In the genomic region with DNA sequence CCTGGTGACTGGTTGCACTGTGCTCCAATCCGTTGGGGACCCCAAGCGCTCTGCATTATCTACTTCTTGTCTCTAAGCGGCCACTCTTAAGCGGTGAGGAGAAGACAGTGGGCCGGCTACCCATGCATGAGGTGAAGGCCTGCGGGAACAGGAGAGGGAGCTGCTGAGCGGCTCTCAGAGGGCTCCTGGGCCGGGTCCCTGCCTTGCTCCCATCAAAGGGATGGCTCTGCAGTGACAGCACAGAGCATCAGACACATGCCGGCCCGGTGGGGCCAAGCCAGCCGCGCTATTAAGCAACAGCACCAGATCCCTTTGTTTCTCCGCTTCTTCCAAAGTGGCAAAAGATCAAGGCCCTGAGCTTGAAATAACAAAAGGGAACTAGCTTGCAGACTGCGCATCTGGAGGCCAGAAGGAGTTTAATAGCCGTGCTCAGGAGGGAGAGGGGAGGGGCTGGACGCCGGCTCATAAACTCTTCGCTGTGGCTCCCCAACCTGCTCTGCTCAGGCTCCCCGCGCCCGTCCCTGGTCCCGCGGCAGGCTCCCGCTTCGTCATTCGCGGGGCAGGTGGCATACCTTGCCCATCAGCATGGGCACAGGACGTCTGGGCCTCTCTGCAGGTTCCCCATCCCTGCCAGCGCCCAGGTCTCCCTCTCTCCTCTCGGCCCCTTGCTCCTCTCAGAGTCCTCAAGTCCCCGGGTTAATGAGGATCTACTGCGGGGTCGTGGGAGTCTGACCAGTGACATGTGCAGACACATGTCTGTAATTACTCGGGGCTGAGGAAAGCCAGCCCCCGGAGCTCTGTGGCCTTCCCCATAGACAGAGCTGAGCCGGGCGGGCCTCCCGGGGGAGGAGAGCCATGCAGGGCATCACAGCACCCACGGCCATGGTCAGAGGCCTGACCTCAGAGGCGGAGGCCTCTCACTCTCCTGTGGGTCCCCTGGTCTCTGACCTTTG, we compare ENCODE assay signal across 1 cellular context.
TF ChIP-seq lines count a peak whose summit lies in the region.

No MANE protein-coding gene starts in this region.

TF ChIP-seq in HepG2, 621 proteins besides CTCF, POLR2A, EP300 and RAD21 (continued from another document and continues in another):
- TF ChIP-seq, protein P1, sequence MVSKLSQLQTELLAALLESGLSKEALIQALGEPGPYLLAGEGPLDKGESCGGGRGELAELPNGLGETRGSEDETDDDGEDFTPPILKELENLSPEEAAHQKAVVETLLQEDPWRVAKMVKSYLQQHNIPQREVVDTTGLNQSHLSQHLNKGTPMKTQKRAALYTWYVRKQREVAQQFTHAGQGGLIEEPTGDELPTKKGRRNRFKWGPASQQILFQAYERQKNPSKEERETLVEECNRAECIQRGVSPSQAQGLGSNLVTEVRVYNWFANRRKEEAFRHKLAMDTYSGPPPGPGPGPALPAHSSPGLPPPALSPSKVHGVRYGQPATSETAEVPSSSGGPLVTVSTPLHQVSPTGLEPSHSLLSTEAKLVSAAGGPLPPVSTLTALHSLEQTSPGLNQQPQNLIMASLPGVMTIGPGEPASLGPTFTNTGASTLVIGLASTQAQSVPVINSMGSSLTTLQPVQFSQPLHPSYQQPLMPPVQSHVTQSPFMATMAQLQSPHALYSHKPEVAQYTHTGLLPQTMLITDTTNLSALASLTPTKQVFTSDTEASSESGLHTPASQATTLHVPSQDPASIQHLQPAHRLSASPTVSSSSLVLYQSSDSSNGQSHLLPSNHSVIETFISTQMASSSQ (IDR thresholded peaks at IDR 0.05; ENCODE audit: low read depth), result no peak
- TF ChIP-seq, protein P1 (CRISPR knock-in tag; IDR thresholded peaks at IDR 0.05; ENCODE audit: borderline replicate concordance), result no peak
- TF ChIP-seq SETDB1 (CRISPR knock-in tag; IDR thresholded peaks at IDR 0.05; ENCODE audit: borderline replicate concordance) (no peak), ZNF335 (CRISPR knock-in tag; IDR thresholded peaks at IDR 0.05) (0 out of 2 replicates have a peak, but pooled peaks have one; percentile 50), ZNF564 (CRISPR knock-in tag; IDR thresholded peaks at IDR 0.05) (no peak), ZNF224 (CRISPR knock-in tag; IDR thresholded peaks at IDR 0.05) (0 out of 2 replicates have a peak, but pooled peaks have one; percentile 47), ATAD3A (CRISPR knock-in tag; IDR thresholded peaks at IDR 0.05) (no peak), ATF1 (CRISPR knock-in tag; IDR thresholded peaks at IDR 0.05) (no peak; the same call in 1 of the 2 replicates), ZNF790 (CRISPR knock-in tag; IDR thresholded peaks at IDR 0.05; ENCODE audit: borderline replicate concordance) (no peak), SALL2 (CRISPR knock-in tag; IDR thresholded peaks at IDR 0.05) (peak; percentile 81), ZNF260 (CRISPR knock-in tag; IDR thresholded peaks at IDR 0.05; ENCODE audit: borderline replicate concordance, low read depth) (no peak), NAIF1 (CRISPR knock-in tag; IDR thresholded peaks at IDR 0.05; ENCODE audit: borderline replicate concordance) (no peak), ZNF792 (CRISPR knock-in tag; IDR thresholded peaks at IDR 0.05) (no peak), ZIK1 (CRISPR knock-in tag; IDR thresholded peaks at IDR 0.05; ENCODE audit: borderline replicate concordance, low read depth) (no peak), XRCC5 (optimal IDR thresholded peaks at IDR 0.05; ENCODE audit: low read length) (peak; percentile 64), HOXD1 (CRISPR knock-in tag; IDR thresholded peaks at IDR 0.05) (no peak), SOX13 (IDR thresholded peaks at IDR 0.05) (peak; percentile 78), SOX13 (CRISPR knock-in tag; conservative IDR thresholded peaks at IDR 0.05 in 1 of 2, IDR thresholded peaks at IDR 0.05 in 1 of 2) (peak in 1 of 2 experiments; percentile 96; a peak in 2 of 4 replicates), RFXAP (CRISPR knock-in tag; IDR thresholded peaks at IDR 0.05; ENCODE audit: borderline replicate concordance) (no peak), ZNF251 (CRISPR knock-in tag; IDR thresholded peaks at IDR 0.05) (no peak), ZNF33B (CRISPR knock-in tag; IDR thresholded peaks at IDR 0.05) (no peak), ZNF431 (CRISPR knock-in tag; IDR thresholded peaks at IDR 0.05; ENCODE audit: borderline replicate concordance, low read depth) (no peak), FOSL2 (CRISPR knock-in tag; IDR thresholded peaks at IDR 0.05) (peak; percentile 79)
- TF ChIP-seq, protein P2, sequence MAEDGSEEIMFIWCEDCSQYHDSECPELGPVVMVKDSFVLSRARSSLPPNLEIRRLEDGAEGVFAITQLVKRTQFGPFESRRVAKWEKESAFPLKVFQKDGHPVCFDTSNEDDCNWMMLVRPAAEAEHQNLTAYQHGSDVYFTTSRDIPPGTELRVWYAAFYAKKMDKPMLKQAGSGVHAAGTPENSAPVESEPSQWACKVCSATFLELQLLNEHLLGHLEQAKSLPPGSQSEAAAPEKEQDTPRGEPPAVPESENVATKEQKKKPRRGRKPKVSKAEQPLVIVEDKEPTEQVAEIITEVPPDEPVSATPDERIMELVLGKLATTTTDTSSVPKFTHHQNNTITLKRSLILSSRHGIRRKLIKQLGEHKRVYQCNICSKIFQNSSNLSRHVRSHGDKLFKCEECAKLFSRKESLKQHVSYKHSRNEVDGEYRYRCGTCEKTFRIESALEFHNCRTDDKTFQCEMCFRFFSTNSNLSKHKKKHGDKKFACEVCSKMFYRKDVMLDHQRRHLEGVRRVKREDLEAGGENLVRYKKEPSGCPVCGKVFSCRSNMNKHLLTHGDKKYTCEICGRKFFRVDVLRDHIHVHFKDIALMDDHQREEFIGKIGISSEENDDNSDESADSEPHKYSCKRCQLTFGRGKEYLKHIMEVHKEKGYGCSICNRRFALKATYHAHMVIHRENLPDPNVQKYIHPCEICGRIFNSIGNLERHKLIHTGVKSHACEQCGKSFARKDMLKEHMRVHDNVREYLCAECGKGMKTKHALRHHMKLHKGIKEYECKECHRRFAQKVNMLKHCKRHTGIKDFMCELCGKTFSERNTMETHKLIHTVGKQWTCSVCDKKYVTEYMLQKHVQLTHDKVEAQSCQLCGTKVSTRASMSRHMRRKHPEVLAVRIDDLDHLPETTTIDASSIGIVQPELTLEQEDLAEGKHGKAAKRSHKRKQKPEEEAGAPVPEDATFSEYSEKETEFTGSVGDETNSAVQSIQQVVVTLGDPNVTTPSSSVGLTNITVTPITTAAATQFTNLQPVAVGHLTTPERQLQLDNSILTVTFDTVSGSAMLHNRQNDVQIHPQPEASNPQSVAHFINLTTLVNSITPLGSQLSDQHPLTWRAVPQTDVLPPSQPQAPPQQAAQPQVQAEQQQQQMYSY (CRISPR knock-in tag; IDR thresholded peaks at IDR 0.05), result no peak
- TF ChIP-seq, protein P3, sequence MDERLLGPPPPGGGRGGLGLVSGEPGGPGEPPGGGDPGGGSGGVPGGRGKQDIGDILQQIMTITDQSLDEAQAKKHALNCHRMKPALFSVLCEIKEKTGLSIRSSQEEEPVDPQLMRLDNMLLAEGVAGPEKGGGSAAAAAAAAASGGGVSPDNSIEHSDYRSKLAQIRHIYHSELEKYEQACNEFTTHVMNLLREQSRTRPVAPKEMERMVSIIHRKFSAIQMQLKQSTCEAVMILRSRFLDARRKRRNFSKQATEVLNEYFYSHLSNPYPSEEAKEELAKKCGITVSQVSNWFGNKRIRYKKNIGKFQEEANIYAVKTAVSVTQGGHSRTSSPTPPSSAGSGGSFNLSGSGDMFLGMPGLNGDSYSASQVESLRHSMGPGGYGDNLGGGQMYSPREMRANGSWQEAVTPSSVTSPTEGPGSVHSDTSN (CRISPR knock-in tag; IDR thresholded peaks at IDR 0.05), result no peak
- TF ChIP-seq, protein P4, sequence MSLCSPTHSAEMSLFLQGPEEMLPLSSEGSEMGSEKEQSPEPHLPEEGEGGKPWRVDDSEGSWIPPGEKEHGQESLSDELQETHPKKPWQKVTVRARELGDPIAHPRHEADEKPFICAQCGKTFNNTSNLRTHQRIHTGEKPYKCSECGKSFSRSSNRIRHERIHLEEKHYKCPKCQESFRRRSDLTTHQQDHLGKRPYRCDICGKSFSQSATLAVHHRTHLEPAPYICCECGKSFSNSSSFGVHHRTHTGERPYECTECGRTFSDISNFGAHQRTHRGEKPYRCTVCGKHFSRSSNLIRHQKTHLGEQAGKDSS (CRISPR knock-in tag; IDR thresholded peaks at IDR 0.05; ENCODE audit: borderline replicate concordance, low read depth), result no peak
- TF ChIP-seq, protein P5, sequence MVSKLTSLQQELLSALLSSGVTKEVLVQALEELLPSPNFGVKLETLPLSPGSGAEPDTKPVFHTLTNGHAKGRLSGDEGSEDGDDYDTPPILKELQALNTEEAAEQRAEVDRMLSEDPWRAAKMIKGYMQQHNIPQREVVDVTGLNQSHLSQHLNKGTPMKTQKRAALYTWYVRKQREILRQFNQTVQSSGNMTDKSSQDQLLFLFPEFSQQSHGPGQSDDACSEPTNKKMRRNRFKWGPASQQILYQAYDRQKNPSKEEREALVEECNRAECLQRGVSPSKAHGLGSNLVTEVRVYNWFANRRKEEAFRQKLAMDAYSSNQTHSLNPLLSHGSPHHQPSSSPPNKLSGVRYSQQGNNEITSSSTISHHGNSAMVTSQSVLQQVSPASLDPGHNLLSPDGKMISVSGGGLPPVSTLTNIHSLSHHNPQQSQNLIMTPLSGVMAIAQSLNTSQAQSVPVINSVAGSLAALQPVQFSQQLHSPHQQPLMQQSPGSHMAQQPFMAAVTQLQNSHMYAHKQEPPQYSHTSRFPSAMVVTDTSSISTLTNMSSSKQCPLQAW (CRISPR knock-in tag; IDR thresholded peaks at IDR 0.05), result no peak; the same call in 1 of the 2 replicates
- TF ChIP-seq, protein P6, sequence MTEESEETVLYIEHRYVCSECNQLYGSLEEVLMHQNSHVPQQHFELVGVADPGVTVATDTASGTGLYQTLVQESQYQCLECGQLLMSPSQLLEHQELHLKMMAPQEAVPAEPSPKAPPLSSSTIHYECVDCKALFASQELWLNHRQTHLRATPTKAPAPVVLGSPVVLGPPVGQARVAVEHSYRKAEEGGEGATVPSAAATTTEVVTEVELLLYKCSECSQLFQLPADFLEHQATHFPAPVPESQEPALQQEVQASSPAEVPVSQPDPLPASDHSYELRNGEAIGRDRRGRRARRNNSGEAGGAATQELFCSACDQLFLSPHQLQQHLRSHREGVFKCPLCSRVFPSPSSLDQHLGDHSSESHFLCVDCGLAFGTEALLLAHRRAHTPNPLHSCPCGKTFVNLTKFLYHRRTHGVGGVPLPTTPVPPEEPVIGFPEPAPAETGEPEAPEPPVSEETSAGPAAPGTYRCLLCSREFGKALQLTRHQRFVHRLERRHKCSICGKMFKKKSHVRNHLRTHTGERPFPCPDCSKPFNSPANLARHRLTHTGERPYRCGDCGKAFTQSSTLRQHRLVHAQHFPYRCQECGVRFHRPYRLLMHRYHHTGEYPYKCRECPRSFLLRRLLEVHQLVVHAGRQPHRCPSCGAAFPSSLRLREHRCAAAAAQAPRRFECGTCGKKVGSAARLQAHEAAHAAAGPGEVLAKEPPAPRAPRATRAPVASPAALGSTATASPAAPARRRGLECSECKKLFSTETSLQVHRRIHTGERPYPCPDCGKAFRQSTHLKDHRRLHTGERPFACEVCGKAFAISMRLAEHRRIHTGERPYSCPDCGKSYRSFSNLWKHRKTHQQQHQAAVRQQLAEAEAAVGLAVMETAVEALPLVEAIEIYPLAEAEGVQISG (CRISPR knock-in tag; IDR thresholded peaks at IDR 0.05), result 0 out of 2 replicates have a peak, but pooled peaks have one; percentile 28
- TF ChIP-seq, protein P7, sequence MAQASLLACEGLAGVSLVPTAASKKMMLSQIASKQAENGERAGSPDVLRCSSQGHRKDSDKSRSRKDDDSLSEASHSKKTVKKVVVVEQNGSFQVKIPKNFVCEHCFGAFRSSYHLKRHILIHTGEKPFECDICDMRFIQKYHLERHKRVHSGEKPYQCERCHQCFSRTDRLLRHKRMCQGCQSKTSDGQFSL (CRISPR knock-in tag; IDR thresholded peaks at IDR 0.05), result no peak
- TF ChIP-seq, protein P8, sequence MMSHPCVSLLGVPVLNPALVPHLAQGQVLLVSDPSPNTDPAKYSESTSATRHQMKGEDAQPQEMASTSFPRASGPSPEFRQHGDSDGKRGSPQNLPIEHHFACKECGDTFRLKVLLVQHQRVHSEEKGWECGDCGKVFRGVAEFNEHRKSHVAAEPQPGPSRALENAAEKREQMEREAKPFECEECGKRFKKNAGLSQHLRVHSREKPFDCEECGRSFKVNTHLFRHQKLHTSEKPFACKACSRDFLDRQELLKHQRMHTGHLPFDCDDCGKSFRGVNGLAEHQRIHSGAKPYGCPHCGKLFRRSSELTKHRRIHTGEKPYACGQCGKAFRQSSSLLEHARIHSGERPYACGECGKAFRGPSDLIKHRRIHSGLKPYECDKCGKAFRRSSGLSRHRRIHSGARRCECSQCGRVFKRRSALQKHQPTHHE (CRISPR knock-in tag; IDR thresholded peaks at IDR 0.05; ENCODE audit: borderline replicate concordance), result no peak
- TF ChIP-seq, protein P9, sequence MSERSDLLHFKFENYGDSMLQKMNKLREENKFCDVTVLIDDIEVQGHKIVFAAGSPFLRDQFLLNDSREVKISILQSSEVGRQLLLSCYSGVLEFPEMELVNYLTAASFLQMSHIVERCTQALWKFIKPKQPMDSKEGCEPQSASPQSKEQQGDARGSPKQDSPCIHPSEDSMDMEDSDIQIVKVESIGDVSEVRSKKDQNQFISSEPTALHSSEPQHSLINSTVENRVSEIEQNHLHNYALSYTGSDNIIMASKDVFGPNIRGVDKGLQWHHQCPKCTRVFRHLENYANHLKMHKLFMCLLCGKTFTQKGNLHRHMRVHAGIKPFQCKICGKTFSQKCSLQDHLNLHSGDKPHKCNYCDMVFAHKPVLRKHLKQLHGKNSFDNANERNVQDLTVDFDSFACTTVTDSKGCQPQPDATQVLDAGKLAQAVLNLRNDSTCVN (CRISPR knock-in tag; IDR thresholded peaks at IDR 0.05; ENCODE audit: borderline replicate concordance), result no peak
- TF ChIP-seq, protein P10, sequence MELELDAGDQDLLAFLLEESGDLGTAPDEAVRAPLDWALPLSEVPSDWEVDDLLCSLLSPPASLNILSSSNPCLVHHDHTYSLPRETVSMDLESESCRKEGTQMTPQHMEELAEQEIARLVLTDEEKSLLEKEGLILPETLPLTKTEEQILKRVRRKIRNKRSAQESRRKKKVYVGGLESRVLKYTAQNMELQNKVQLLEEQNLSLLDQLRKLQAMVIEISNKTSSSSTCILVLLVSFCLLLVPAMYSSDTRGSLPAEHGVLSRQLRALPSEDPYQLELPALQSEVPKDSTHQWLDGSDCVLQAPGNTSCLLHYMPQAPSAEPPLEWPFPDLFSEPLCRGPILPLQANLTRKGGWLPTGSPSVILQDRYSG (CRISPR knock-in tag; IDR thresholded peaks at IDR 0.05), result no peak
